ENCODE assay signal across 6 cellular contexts in the genomic region with DNA sequence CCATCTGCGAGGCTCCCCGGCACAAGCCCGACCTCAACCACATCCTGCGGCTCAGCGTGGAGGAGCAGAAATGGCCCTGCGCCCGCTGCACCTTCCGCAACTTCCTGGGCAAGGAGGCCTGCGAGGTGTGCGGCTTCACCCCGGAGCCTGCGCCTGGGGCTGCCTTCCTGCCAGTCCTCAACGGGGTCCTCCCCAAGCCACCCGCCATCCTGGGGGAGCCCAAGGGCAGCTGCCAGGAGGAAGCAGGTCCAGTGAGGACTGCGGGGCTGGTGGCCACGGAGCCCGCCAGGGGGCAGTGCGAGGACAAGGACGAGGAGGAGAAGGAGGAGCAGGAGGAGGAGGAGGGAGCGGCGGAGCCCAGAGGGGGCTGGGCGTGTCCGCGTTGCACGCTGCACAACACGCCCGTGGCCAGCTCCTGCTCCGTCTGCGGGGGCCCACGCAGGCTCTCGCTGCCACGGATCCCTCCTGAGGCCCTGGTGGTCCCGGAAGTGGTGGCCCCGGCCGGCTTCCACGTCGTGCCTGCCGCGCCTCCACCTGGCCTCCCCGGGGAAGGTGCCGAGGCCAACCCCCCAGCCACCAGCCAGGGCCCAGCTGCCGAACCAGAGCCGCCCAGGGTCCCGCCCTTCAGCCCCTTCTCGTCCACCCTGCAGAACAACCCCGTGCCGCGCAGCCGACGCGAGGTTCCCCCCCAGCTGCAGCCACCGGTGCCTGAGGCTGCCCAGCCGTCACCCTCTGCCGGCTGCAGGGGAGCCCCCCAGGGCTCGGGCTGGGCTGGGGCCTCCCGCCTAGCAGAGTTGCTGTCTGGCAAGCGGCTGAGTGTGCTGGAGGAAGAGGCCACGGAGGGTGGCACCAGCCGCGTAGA. TPM values are rescaled to one million over a fixed set of nuclear protein-coding genes. Genes with fewer than 3 reads are reported as not detected.
DNase-seq lines count a peak whose midpoint lies in the region; ATAC-seq lines count a peak whose summit lies in the region.

No MANE protein-coding gene starts in this region.

- H3K4me1 Mint-ChIP-seq in activated naive CD4-positive, alpha-beta T cell treated with anti-CD3 and anti-CD28 coated beads for 36 hours (ENCODE audit: low read depth): peaks cover 2% of the 10 kb centered on the region

- no peaks in the 10 kb centered on the region for H3K9me3 Mint-ChIP-seq in activated naive CD4-positive, alpha-beta T cell treated with anti-CD3 and anti-CD28 coated beads for 36 hours

- H3K27me3 Mint-ChIP-seq in activated naive CD4-positive, alpha-beta T cell treated with anti-CD3 and anti-CD28 coated beads for 36 hours (ENCODE audit: low read depth): no peaks in the 10 kb centered on the region

- no peak for ATAC-seq in GM18873 (IDR thresholded peaks at IDR 0.05; ENCODE audit: low FRiP score, unreplicated experiment)

- H3K27ac Mint-ChIP-seq in activated naive CD4-positive, alpha-beta T cell treated with anti-CD3 and anti-CD28 coated beads for 36 hours: no peak overlapping the region

- intact Hi-C loops in activated naive CD4-positive, alpha-beta T cell treated with anti-CD3 and anti-CD28 coated beads for 36 hours (cut with micrococcal nuclease): no loop called here

- peaks cover 4% of the 10 kb centered on the region for H3K36me3 Mint-ChIP-seq in activated naive CD4-positive, alpha-beta T cell treated with anti-CD3 and anti-CD28 coated beads for 36 hours (ENCODE audit: low read depth)

- H3K4me3 Mint-ChIP-seq in activated naive CD4-positive, alpha-beta T cell treated with anti-CD3 and anti-CD28 coated beads for 36 hours: no peak overlapping the region

- DNase-seq in NCI-H1930 (lab: John Stamatoyannopoulos, UW) (peak; percentile 70 to 75), midbrain (lab: John Stamatoyannopoulos, UW) (peak; percentile 21), NCI-H1105 treated with DMSO at 0.1 percent for 48 hours (lab: John Stamatoyannopoulos, UW) (no peak), NCI-H510A (lab: John Stamatoyannopoulos, UW) (no peak)
- peak; percentile 62 for DNase-seq in activated naive CD4-positive, alpha-beta T cell treated with anti-CD3 and anti-CD28 coated beads for 36 hours

- CTCF ChIA-PET in activated naive CD4-positive, alpha-beta T cell treated with anti-CD3 and anti-CD28 coated beads for 36 hours (lab: Charles Lee): no interaction called here

RNA-seq across cellular contexts. Expression of a gene that starts 13.1 kb away (rescaled TPM):
- not detected for total RNA-seq in activated naive CD4-positive, alpha-beta T cell treated with anti-CD3 and anti-CD28 coated beads for 36 hours

RNA-seq across cellular contexts. Expression of a gene that starts 19.6 kb away (rescaled TPM):
- 10 to 100 TPM; 54.4 to 56.9 TPM for total RNA-seq in activated naive CD4-positive, alpha-beta T cell treated with anti-CD3 and anti-CD28 coated beads for 36 hours

RNA-seq across cellular contexts. Expression of a gene that starts 19.7 kb away (rescaled TPM):
- under 1 TPM; 0.60 to 0.67 TPM for total RNA-seq in activated naive CD4-positive, alpha-beta T cell treated with anti-CD3 and anti-CD28 coated beads for 36 hours

RNA-seq across cellular contexts. Expression of a gene that starts 22.6 kb away (rescaled TPM):
- total RNA-seq in activated naive CD4-positive, alpha-beta T cell treated with anti-CD3 and anti-CD28 coated beads for 36 hours: 10 to 100 TPM; 18.6 to 19.2 TPM

RNA-seq across cellular contexts. Expression of a gene that starts 42.7 kb away (rescaled TPM):
- 1 to 10 TPM; 6.3 to 7.3 TPM for total RNA-seq in activated naive CD4-positive, alpha-beta T cell treated with anti-CD3 and anti-CD28 coated beads for 36 hours

Comparison
In these comparisons a context has a peak if more than half of its experiments do, and no peak if none do; other contexts are left out.
1. DNase-seq: peak in NCI-H1930 (2 of 2), activated naive CD4-positive, alpha-beta T cell treated with anti-CD3 and anti-CD28 coated beads for 36 hours (single experiment) and midbrain (single experiment); none in NCI-H1105 treated with DMSO at 0.1 percent for 48 hours (single experiment) and NCI-H510A (single experiment).